ENCODE assay signal across 22 cellular contexts in genomic region chr19:11172576-11172975, GRCh38. TPM values are rescaled to one million over a fixed set of nuclear protein-coding genes. Genes with fewer than 3 reads are reported as not detected.
DNase-seq lines count a peak whose midpoint lies in the region; ATAC-seq and TF ChIP-seq lines count a peak whose summit lies in the region.
"Had no signal": no experiment of that assay in that cellular context is flagged by ENCODE, and none has a peak within 500 bp of the region (broad histone marks: within the 10 kb centered on the region; RNA-seq: fewer than 3 reads in every experiment).

No MANE protein-coding gene starts in this region.

- TF ChIP-seq CTCF in HFFc6 (IDR thresholded peaks at IDR 0.05) (no peak), ascending aorta (IDR thresholded peaks at IDR 0.05) (no peak), thoracic aorta (IDR thresholded peaks at IDR 0.05) (no peak)

- no peak overlapping the region for H3K23ac ChIP-seq in mesenchymal stem cell (ENCODE audit: low read length in 2 of 2)

- peaks cover 14% of the 10 kb centered on the region for H3K79me1 ChIP-seq in mesenchymal stem cell (replicated peaks; ENCODE audit: low read length, poor library complexity, severe bottlenecking)

- POLR2A ChIA-PET in activated CD4-positive, alpha-beta memory T cell treated with anti-CD3 and anti-CD28 coated beads, Interleukin-2, amount 10 ng/mL, durations not matched to agents 7 days and 5 days (lab: Charles Lee) = no interaction called here

- H2BK15ac ChIP-seq in mesenchymal stem cell (ENCODE audit: low read depth, poor library complexity, severe bottlenecking) = no peak overlapping the region

- H3K36me3 Mint-ChIP-seq in HFFc6 (ENCODE audit: low read depth) = peaks cover 40% of the 10 kb centered on the region
- H3K36me3 Mint-ChIP-seq in activated CD4-positive, alpha-beta memory T cell treated with anti-CD3 and anti-CD28 coated beads, Interleukin-2, amount 10 ng/mL, durations not matched to agents 7 days and 5 days (ENCODE audit: low read depth) = no peaks in the 10 kb centered on the region
- H3K36me3 Mint-ChIP-seq: CD4-positive, alpha-beta memory T cell; IgD-negative memory B cell had no signal

- no peak overlapping the region for H3K4ac ChIP-seq in mesenchymal stem cell (ENCODE audit: low read depth in 1 of 2, low read length in 2 of 2)

- ATAC-seq in thoracic aorta (ENCODE audit: insufficient number of reproducible peaks, low FRiP score, low read depth) (no peak), HG03354 (IDR thresholded peaks at IDR 0.05; ENCODE audit: poor library complexity, severe bottlenecking, unreplicated experiment) (no peak), HG02759 (IDR thresholded peaks at IDR 0.05; ENCODE audit: unreplicated experiment) (no peak)
- ATAC-seq: Panc1 had no signal

- CTCF ChIA-PET in activated CD4-positive, alpha-beta memory T cell treated with anti-CD3 and anti-CD28 coated beads, Interleukin-2, amount 10 ng/mL, durations not matched to agents 7 days and 5 days (lab: Charles Lee) = no interaction called here

- no peak overlapping the region for H2AK5ac ChIP-seq in mesenchymal stem cell (ENCODE audit: low read length, severe bottlenecking)

- H3K27ac ChIP-seq in ascending aorta = peak overlapping the region; percentile 76 to 82
- H3K27ac ChIP-seq in mesenchymal stem cell (ENCODE audit: low read length, poor library complexity, severe bottlenecking) = no peak overlapping the region
- H3K27ac ChIP-seq in thoracic aorta = peak overlapping the region; percentile 49 to 60
- H3K27ac ChIP-seq: GM23248, KMS-11 had no signal

- peaks cover 77 to 89% of the 10 kb centered on the region in 2 donors for H3K36me3 ChIP-seq in ascending aorta
- H3K36me3 ChIP-seq in mesenchymal stem cell (ENCODE audit: control insufficient read depth in 1 of 2, insufficient read depth in 2 of 2, low read depth in 1 of 2, low read length in 2 of 2) = peaks cover 83 to 87% of the 10 kb centered on the region in 2 experiments
- H3K36me3 ChIP-seq in thoracic aorta = peaks cover 72% of the 10 kb centered on the region

- no peak overlapping the region for H4K8ac ChIP-seq in mesenchymal stem cell (ENCODE audit: low read length)

- WGBS in mesenchymal stem cell = 98% methylated on average over 5 of the region's 6 CpGs

- no peaks in the 10 kb centered on the region for H3K9me3 Mint-ChIP-seq in HFFc6
- H3K9me3 Mint-ChIP-seq in activated CD4-positive, alpha-beta memory T cell treated with anti-CD3 and anti-CD28 coated beads, Interleukin-2, amount 10 ng/mL, durations not matched to agents 7 days and 5 days = no peaks in the 10 kb centered on the region
- H3K9me3 Mint-ChIP-seq: H9, IgD-negative memory B cell had no signal

- intact Hi-C loops in ascending aorta (cut with DNase I) = no loop called here

- peak overlapping the region; percentile 9; the same call in 1 of the 2 replicates for H3K27ac Mint-ChIP-seq in HFFc6
- no peak overlapping the region for H3K27ac Mint-ChIP-seq in activated CD4-positive, alpha-beta memory T cell treated with anti-CD3 and anti-CD28 coated beads, Interleukin-2, amount 10 ng/mL, durations not matched to agents 7 days and 5 days
- H3K27ac Mint-ChIP-seq: CD4-positive, alpha-beta memory T cell; IgD-negative memory B cell had no signal

- H3K9me3 ChIP-seq in ascending aorta (no peaks in the 10 kb centered on the region), mesenchymal stem cell (ENCODE audit: control insufficient read depth, low read length) (no peaks in the 10 kb centered on the region), thoracic aorta (no peaks in the 10 kb centered on the region)

- H3K27me3 ChIP-seq in ascending aorta (no peaks in the 10 kb centered on the region), mesenchymal stem cell (ENCODE audit: control insufficient read depth in 1 of 2, insufficient read depth in 1 of 2, low read length in 2 of 2) (no peaks in the 10 kb centered on the region), thoracic aorta (replicated peaks; ENCODE audit: insufficient read depth) (no peaks in the 10 kb centered on the region)

- DNase-seq in HFFc6 (no peak), ascending aorta (ENCODE audit: low spot score in 2 of 2) (no peak), mesenchymal stem cell (no peak), thoracic aorta (ENCODE audit: low spot score) (no peak), pons (ENCODE audit: low spot score) (no peak)
- DNase-seq in activated CD4-positive, alpha-beta memory T cell treated with anti-CD3 and anti-CD28 coated beads, Interleukin-2, amount 10 ng/mL, durations not matched to agents 7 days and 5 days = no peak
- DNase-seq: AML-193; C1 segment of cervical spinal cord; CD4-positive, alpha-beta memory T cell; COR-L47; DMS53; GM23248; H9; MM.1S; NCI-H2029; NCI-H446 treated with DMSO at 0.1 percent for 48 hours; NCI-H526 treated with DMSO at 0.1 percent for 48 hours had no signal

- no peak overlapping the region for H3K14ac ChIP-seq in mesenchymal stem cell (ENCODE audit: low read length in 2 of 2)

- H3K4me1 ChIP-seq in ascending aorta = peaks cover 5 to 41% of the 10 kb centered on the region in 2 donors
- H3K4me1 ChIP-seq in mesenchymal stem cell (ENCODE audit: control insufficient read depth, insufficient read depth, low read depth, low read length) = peaks cover 14% of the 10 kb centered on the region
- H3K4me1 ChIP-seq in thoracic aorta (ENCODE audit: control insufficient read depth in 1 of 2, low read depth in 2 of 2) = peaks cover 24 to 60% of the 10 kb centered on the region in 2 donors

- no peak overlapping the region for H2BK12ac ChIP-seq in mesenchymal stem cell (ENCODE audit: low read length in 2 of 2)

- H3K9ac ChIP-seq in mesenchymal stem cell (ENCODE audit: low read length) = peak overlapping the region; percentile 9
- H3K9ac ChIP-seq: GM23248, KMS-11 had no signal

- no peak overlapping the region for H2AFZ ChIP-seq in mesenchymal stem cell (ENCODE audit: low read depth, low read length)
- H2AFZ ChIP-seq: GM23248 had no signal

- no peak overlapping the region for H3K4me3 Mint-ChIP-seq in HFFc6
- no peak overlapping the region for H3K4me3 Mint-ChIP-seq in activated CD4-positive, alpha-beta memory T cell treated with anti-CD3 and anti-CD28 coated beads, Interleukin-2, amount 10 ng/mL, durations not matched to agents 7 days and 5 days
- H3K4me3 Mint-ChIP-seq: CD4-positive, alpha-beta memory T cell; H9; IgD-negative memory B cell had no signal

- H2BK120ac ChIP-seq in mesenchymal stem cell (ENCODE audit: low read depth, low read length) = no peak overlapping the region

- H3K27me3 Mint-ChIP-seq in HFFc6 (ENCODE audit: insufficient read depth) = no peaks in the 10 kb centered on the region; the same call in 1 of the 2 replicates
- no peaks in the 10 kb centered on the region for H3K27me3 Mint-ChIP-seq in activated CD4-positive, alpha-beta memory T cell treated with anti-CD3 and anti-CD28 coated beads, Interleukin-2, amount 10 ng/mL, durations not matched to agents 7 days and 5 days

- H4K91ac ChIP-seq in mesenchymal stem cell (ENCODE audit: low read length) = no peak overlapping the region

- H3K18ac ChIP-seq in mesenchymal stem cell (ENCODE audit: low read depth in 1 of 2, low read length in 2 of 2) = no peak overlapping the region

- no peak overlapping the region for H3K4me2 ChIP-seq in mesenchymal stem cell (ENCODE audit: low read length, poor library complexity, severe bottlenecking)
- H3K4me2 ChIP-seq: KMS-11 had no signal

- H3K4me3 ChIP-seq in ascending aorta (no peak overlapping the region), mesenchymal stem cell (ENCODE audit: insufficient read depth in 1 of 2, low read depth in 1 of 2, low read length in 2 of 2) (no peak overlapping the region), thoracic aorta (no peak overlapping the region)
- H3K4me3 ChIP-seq: GM23248 had no signal

- H3K4me1 Mint-ChIP-seq in HFFc6 (ENCODE audit: low read depth) = peaks cover 28% of the 10 kb centered on the region
- no peaks in the 10 kb centered on the region for H3K4me1 Mint-ChIP-seq in activated CD4-positive, alpha-beta memory T cell treated with anti-CD3 and anti-CD28 coated beads, Interleukin-2, amount 10 ng/mL, durations not matched to agents 7 days and 5 days
- H3K4me1 Mint-ChIP-seq: H9, IgD-negative memory B cell had no signal

- no peak overlapping the region for H2BK5ac ChIP-seq in mesenchymal stem cell (ENCODE audit: low read depth, low read length, poor library complexity, severe bottlenecking)

RNA-seq across cellular contexts. Expression of gene SPC24, which starts 17.0 kb away (rescaled TPM):
- 10 to 100 TPM; 21.0 to 54.6 (median 50.3) TPM for total RNA-seq in HFFc6 (2021; fragmentation: NEBNext Ultra II Directional; extraction: Animal tissue kit (Norgen Biotek cat#: 25700))
- total RNA-seq in ascending aorta (1.1 TPM), thoracic aorta (1 to 10 TPM; 2.4 to 4.7 TPM)
- 3.2 TPM for polyA plus RNA-seq in mesenchymal stem cell (2013, experiment 1 of 2)
- polyA plus RNA-seq in mesenchymal stem cell (2013, experiment 2 of 2) = 3.0 TPM
- 10 to 100 TPM; 68.2 to 72.1 TPM for total RNA-seq in activated CD4-positive, alpha-beta memory T cell treated with anti-CD3 and anti-CD28 coated beads, Interleukin-2, amount 10 ng/mL, durations not matched to agents 7 days and 5 days
- polyA plus RNA-seq: IgD-negative memory B cell had no signal

RNA-seq across cellular contexts. Expression of gene KANK2, which starts 24.8 kb away (rescaled TPM):
- total RNA-seq in HFFc6 (2021; fragmentation: NEBNext Ultra II Directional; extraction: Animal tissue kit (Norgen Biotek cat#: 25700)) = 100 to 1,000 TPM; 132 to 167 (median 156) TPM
- 572 TPM for total RNA-seq in ascending aorta
- 197 TPM for polyA plus RNA-seq in mesenchymal stem cell (2013, experiment 1 of 2)
- 192 TPM for polyA plus RNA-seq in mesenchymal stem cell (2013, experiment 2 of 2)
- 100 to 1,000 TPM; 647 to 689 TPM for total RNA-seq in thoracic aorta
- 1 to 10 TPM; 2.3 to 2.8 TPM for total RNA-seq in activated CD4-positive, alpha-beta memory T cell treated with anti-CD3 and anti-CD28 coated beads, Interleukin-2, amount 10 ng/mL, durations not matched to agents 7 days and 5 days
- polyA plus RNA-seq: IgD-negative memory B cell had no signal

Comparison
In these comparisons a context has a peak if more than half of its experiments do, and no peak if none do; other contexts are left out.
1. RNA of gene KANK2, which starts 24.8 kb away (total RNA-seq): 647 to 689 TPM in thoracic aorta, 572 TPM in ascending aorta (single experiment) and 132 to 167 TPM in HFFc6; 2.3 to 2.8 TPM in activated CD4-positive, alpha-beta memory T cell treated with anti-CD3 and anti-CD28 coated beads, Interleukin-2, amount 10 ng/mL, durations not matched to agents 7 days and 5 days; every median in the first group is over 10 times any median in the second.